In the genomic region with DNA sequence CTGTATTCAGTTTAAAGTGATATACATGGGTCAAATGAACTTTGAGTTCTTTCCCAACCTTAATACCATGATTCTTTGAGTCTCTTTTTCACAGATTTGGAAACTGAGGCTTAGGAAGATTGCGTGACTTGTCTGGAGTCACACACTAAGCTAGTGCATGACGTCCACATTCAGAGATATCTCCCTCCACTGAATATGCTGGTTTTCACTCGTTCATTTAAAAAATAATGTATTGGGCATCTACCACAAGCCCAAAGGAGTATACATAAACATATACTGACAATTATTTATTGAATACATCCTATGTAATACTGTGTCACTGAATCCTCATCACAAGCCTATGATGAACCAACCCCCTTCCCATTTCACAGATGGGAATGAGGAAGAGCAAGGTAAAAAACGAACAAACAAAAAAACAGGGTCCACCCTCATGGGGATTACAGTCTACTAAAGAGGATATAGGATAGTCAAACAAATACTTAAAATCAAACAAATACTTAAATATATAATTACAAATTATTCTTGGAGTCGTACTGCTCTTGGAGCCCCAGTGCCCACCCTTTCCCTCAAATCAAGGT, we compare ENCODE assay signal across 9 cellular contexts. TPM values are rescaled to one million over a fixed set of nuclear protein-coding genes. Genes with fewer than 3 reads are reported as not detected.
DNase-seq lines count a peak whose midpoint lies in the region; ATAC-seq and TF ChIP-seq lines count a peak whose summit lies in the region.
"Had no signal": no experiment of that assay in that cellular context is flagged by ENCODE, and none has a peak within 500 bp of the region (broad histone marks: within the 10 kb centered on the region; RNA-seq: fewer than 3 reads in every experiment).

No MANE protein-coding gene starts in this region.

- DNase-seq in A673 (ENCODE audit: low spot score) (no peak), coronary artery (ENCODE audit: low spot score) (no peak), natural killer cell (no peak), HCEC 1CT (no peak)
- no peak for DNase-seq in stimulated activated CD4-positive, alpha-beta T cell treated with anti-CD3 and anti-CD28 coated beads, Interleukin-4, amount 100 ng/mL, for 1 hour

- TF ChIP-seq POLR2A in GM18505 (IDR thresholded peaks at IDR 0.05; ENCODE audit: borderline replicate concordance, extremely low read depth, insufficient read depth, insufficient read length): no peak

- no peak for TF ChIP-seq CTCF in A673 (conservative IDR thresholded peaks at IDR 0.05; ENCODE audit: low read depth, low read length)
- no peak for TF ChIP-seq CTCF in coronary artery (IDR thresholded peaks at IDR 0.05)
- TF ChIP-seq CTCF in natural killer cell (IDR thresholded peaks at IDR 0.05): no peak

- BruUV-seq in A673 (replicated peaks; lab: Mats Ljungman, UMichigan): no TSS peak

- peaks cover 6% of the 10 kb centered on the region for H3K4me1 ChIP-seq in A673 (ENCODE audit: insufficient read depth, low read length, poor library complexity, severe bottlenecking)

- H3K27me3 Mint-ChIP-seq in IgD-negative memory B cell (no peaks in the 10 kb centered on the region), natural killer cell (ENCODE audit: low read depth in 2 of 2) (peaks cover 3 to 4% of the 10 kb centered on the region in 2 donors)

- CTCF ChIA-PET in A673 (lab: Charles Lee): interaction anchor here (1.3 kb wide), 1 partner anchor 157 kb away, joined by 6 read pairs; the partner anchor contains the start of gene PDRG1

- no peaks in the 10 kb centered on the region for H3K9me3 ChIP-seq in A673 (ENCODE audit: low read depth, low read length, poor library complexity, severe bottlenecking)

- POLR2A ChIA-PET in A673 (lab: Charles Lee; ENCODE audit: low non-redundant PET): no interaction called here

- H3K36me3 Mint-ChIP-seq in IgD-negative memory B cell: peaks cover 2% of the 10 kb centered on the region
- H3K36me3 Mint-ChIP-seq in natural killer cell: no peaks in the 10 kb centered on the region

- H3K9me3 Mint-ChIP-seq in IgD-negative memory B cell (no peaks in the 10 kb centered on the region), natural killer cell (no peaks in the 10 kb centered on the region)

- H3K4me1 Mint-ChIP-seq in IgD-negative memory B cell (peaks cover 4 to 24% (median 15%) of the 10 kb centered on the region in 3 donors), natural killer cell (peaks cover 24 to 31% of the 10 kb centered on the region in 2 donors)

- H3K27ac Mint-ChIP-seq in IgD-negative memory B cell (peak overlapping the region in 2 of 3 donors; percentile 90 to 97), natural killer cell (peak overlapping the region; percentile 98 to 99)

- peak overlapping the region in 3 of 4 donors; percentile 86 to 99 (median 94) for H3K4me3 Mint-ChIP-seq in IgD-negative memory B cell
- H3K4me3 Mint-ChIP-seq in natural killer cell: peak overlapping the region; percentile 92

- intact Hi-C loops in A673 (cut with micrococcal nuclease; ENCODE audit: unreplicated experiment) (no loop called here), natural killer cell (cut with micrococcal nuclease) (loop anchor here (1.0 kb wide), 1 partner anchor 98 kb away; the partner anchor contains the start of genes PLAGL2 and POFUT1)

- H3K27me3 ChIP-seq in A673 (replicated peaks; ENCODE audit: insufficient read depth, low read depth, low read length, poor library complexity): peaks cover 19% of the 10 kb centered on the region

- H3K36me3 ChIP-seq in A673 (ENCODE audit: insufficient read depth, low read length, poor library complexity, severe bottlenecking): no peaks in the 10 kb centered on the region

- H3K27ac ChIP-seq in A673 (ENCODE audit: low read depth, low read length, poor library complexity, severe bottlenecking) (peak overlapping the region; percentile 99), coronary artery (peak overlapping the region in 1 of 2 donors; percentile 94)

- ATAC-seq in natural killer cell (no peak), GM21825 (IDR thresholded peaks at IDR 0.05; ENCODE audit: unreplicated experiment) (no peak), GM18505 (IDR thresholded peaks at IDR 0.05; ENCODE audit: unreplicated experiment) (no peak)

- H3K4me3 ChIP-seq in A673 (ENCODE audit: low read depth, low read length, poor library complexity, severe bottlenecking) (peak overlapping the region; percentile 70), coronary artery (peak overlapping the region; percentile 98)

RNA-seq across cellular contexts. Expression of gene TM9SF4, which starts 0.6 kb away (rescaled TPM):
- 54.1 and 54.4 TPM in 2 replicates for total RNA-seq in A673 (2021)
- 30.1 TPM for polyA plus RNA-seq in IgD-negative memory B cell
- 10 to 100 TPM; 35.8 to 42.8 (median 41.2) TPM for total RNA-seq in natural killer cell

RNA-seq across cellular contexts. Expression of gene HCK, which starts 56.9 kb away (rescaled TPM):
- total RNA-seq in A673 (2021) (not detected in 2 replicates), natural killer cell (10 to 100 TPM in 2 of 3 donors, 1 to 10 TPM in 1; 6.3 to 31.6 (median 12.4) TPM)
- 52.0 TPM for polyA plus RNA-seq in IgD-negative memory B cell
- total RNA-seq: Daoy had no signal
